ENCODE assay signal across 14 cellular contexts in genomic region chr2:238459081-238459629, GRCh38.
DNase-seq lines count a peak whose midpoint lies in the region; ATAC-seq and TF ChIP-seq lines count a peak whose summit lies in the region.
"Had no signal": no experiment of that assay in that cellular context is flagged by ENCODE, and none has a peak within 500 bp of the region (broad histone marks: within the 10 kb centered on the region; RNA-seq: fewer than 3 reads in every experiment).

No MANE protein-coding gene starts in this region.

- peak overlapping the region; percentile 67 for H3K27ac ChIP-seq in RWPE1
- H3K27ac ChIP-seq: BLaER1 treated with 17β-estradiol and CSF1 and Interleukin-3, amounts not matched to agents 10 nM and 100 nM had no signal

- no peak for TF ChIP-seq CTCF in RWPE1 (conservative IDR thresholded peaks at IDR 0.05; ENCODE audit: low read depth)

- no peak for ATAC-seq in GM19035 (IDR thresholded peaks at IDR 0.05; ENCODE audit: unreplicated experiment)
- ATAC-seq: stimulated activated naive B cell treated with anti-CD40 and anti-IgM and Interleukin-4, amounts not matched to agents 10 μg/mL and 1 μg/mL and 100 μg/mL, for 72 hours had no signal

- CTCF ChIA-PET in RWPE1 (lab: Yijun Ruan, JAX), result interaction anchor here (0.9 to 2.4 kb wide), 2 partner anchors 88 to 101 kb away, joined by 6 to 8 read pairs; no protein-coding TSS in a partner anchor

- DNase-seq in AG20443 (ENCODE audit: low spot score) (peak; percentile 83), RWPE1 (ENCODE audit: low spot score) (no peak), globus pallidus (ENCODE audit: low spot score) (peak; percentile 48), pons (ENCODE audit: low spot score) (peak; percentile 40), kidney glomerular epithelial cell (lab: John Stamatoyannopoulos, UW) (no peak), iPS-NIHi7 (ENCODE audit: extremely low spot score) (no peak)
- no peak for DNase-seq in stimulated activated CD4-positive, alpha-beta T cell treated with anti-CD3 and anti-CD28 coated beads, Interleukin-4, amount 100 ng/mL, for 1 hour
- DNase-seq: activated CD4-positive, CD25-positive, alpha-beta regulatory T cell treated with anti-CD3 and anti-CD28 coated beads, Interleukin-2, amount 50 U/mL, for 72 hours; H9; naive B cell; NCI-H82; stimulated activated naive B cell treated with anti-CD40 and anti-IgM and Interleukin-4, amounts not matched to agents 10 μg/mL and 1 μg/mL and 100 μg/mL, for 72 hours had no signal

- POLR2A ChIA-PET in RWPE1 (lab: Yijun Ruan, JAX; ENCODE audit: low non-redundant PET), result no interaction called here

Comparison
In these comparisons a context has a peak if more than half of its experiments do, and no peak if none do; other contexts are left out.
1. DNase-seq: peak in AG20443 (single experiment), globus pallidus (single experiment) and pons (single experiment); none in RWPE1 (single experiment), kidney glomerular epithelial cell (single experiment), stimulated activated CD4-positive, alpha-beta T cell treated with anti-CD3 and anti-CD28 coated beads, Interleukin-4, amount 100 ng/mL, for 1 hour (single experiment) and iPS-NIHi7 (single experiment).